In genomic region chr12:104475269-104475668, GRCh38 we compare ENCODE assay signal across 25 cellular contexts. TPM values are rescaled to one million over a fixed set of nuclear protein-coding genes. Genes with fewer than 3 reads are reported as not detected.
A peak's percentile ranks its signal among the peaks of the same experiment; 100 is the strongest.
DNase-seq lines count a peak whose midpoint lies in the region; ATAC-seq lines count a peak whose summit lies in the region.
"Had no signal": no experiment of that assay in that cellular context is flagged by ENCODE, and none has a peak within 500 bp of the region (broad histone marks: within the 10 kb centered on the region; RNA-seq: fewer than 3 reads in every experiment).

No MANE protein-coding gene starts in this region.

- DNase-seq in activated T-cell treated with anti-CD3 and anti-CD28 coated beads, Interleukin-2, amount 50 U/mL, for 72 hours: no peak
- no peak for DNase-seq in activated T-cell treated with anti-CD3 and anti-CD28 coated beads, Interleukin-2, amount 50 U/mL, for 4 hours
- DNase-seq in G401 (ENCODE audit: low spot score): no peak
- DNase-seq in caudate nucleus (lab: John Stamatoyannopoulos, UW): no peak
- DNase-seq: activated CD4-positive, alpha-beta T cell treated with anti-CD3 and anti-CD28 coated beads, Interleukin-2, amount 10 ng/mL, durations not matched to agents 7 days and 5 days; BE2C; colonic mucosa; head of caudate nucleus; MG63; NK-92 treated with Interleukin-12 subunit alpha and Interleukin-12 subunit beta, amount 100 ng/mL, for 24 hours; PC-9 had no signal

- H3K4me1 Mint-ChIP-seq in activated T-cell treated with anti-CD3 and anti-CD28 coated beads, Interleukin-2, amount 50 U/mL, for 72 hours (ENCODE audit: low read depth): peaks cover 73% of the 10 kb centered on the region
- peaks cover 85% of the 10 kb centered on the region for H3K4me1 Mint-ChIP-seq in activated T-cell treated with anti-CD3 and anti-CD28 coated beads, Interleukin-2, amount 50 U/mL, for 4 hours (ENCODE audit: low read depth)
- H3K4me1 Mint-ChIP-seq in activated T-helper 17 cell treated with anti-CD3 and anti-CD28 coated beads, Interleukin-2, amount 50 U/mL, for 72 hours: peaks cover 55% of the 10 kb centered on the region

- WGBS in thymus: 88% methylated on average over 1 of the region's 1 CpG

- peaks cover 45% of the 10 kb centered on the region for H3K4me1 ChIP-seq in thymus (ENCODE audit: control insufficient read depth, insufficient read depth, low read length)
- H3K4me1 ChIP-seq: colonic mucosa, parathyroid adenoma had no signal

- in situ Hi-C loops in G401 (cut with HindIII; ENCODE audit: low sequenced_read_pairs): no loop called here

- peak overlapping the region; percentile 96 for H3K27ac ChIP-seq in KOPT-K1 (ENCODE audit: low read depth, low read length, poor library complexity, severe bottlenecking)
- peak overlapping the region; percentile 31 for H3K27ac ChIP-seq in thymus (ENCODE audit: low read depth)
- H3K27ac ChIP-seq in caudate nucleus (ENCODE audit: low read depth, low read length): no peak overlapping the region
- H3K27ac ChIP-seq: colonic mucosa, neural progenitor cell, parathyroid adenoma, PC-9, VCaP had no signal

- no peaks in the 10 kb centered on the region for H3K27me3 Mint-ChIP-seq in activated T-cell treated with anti-CD3 and anti-CD28 coated beads, Interleukin-2, amount 50 U/mL, for 72 hours (ENCODE audit: low read depth)
- no peaks in the 10 kb centered on the region for H3K27me3 Mint-ChIP-seq in activated T-cell treated with anti-CD3 and anti-CD28 coated beads, Interleukin-2, amount 50 U/mL, for 4 hours (ENCODE audit: low read depth)
- H3K27me3 Mint-ChIP-seq in activated T-helper 17 cell treated with anti-CD3 and anti-CD28 coated beads, Interleukin-2, amount 50 U/mL, for 72 hours: no peaks in the 10 kb centered on the region
- H3K27me3 Mint-ChIP-seq: activated CD4-positive, alpha-beta T cell treated with anti-CD3 and anti-CD28 coated beads, Interleukin-2, amount 10 ng/mL, durations not matched to agents 7 days and 5 days; type B pancreatic cell had no signal

- no peak for ATAC-seq in activated T-cell treated with anti-CD3 and anti-CD28 coated beads, Interleukin-2, amount 50 U/mL, for 72 hours (replicated peaks in 1 of 2)
- ATAC-seq in activated T-cell treated with anti-CD3 and anti-CD28 coated beads, Interleukin-2, amount 50 U/mL, for 4 hours: no peak
- no peak for ATAC-seq in activated T-helper 17 cell treated with anti-CD3 and anti-CD28 coated beads, Interleukin-2, amount 50 U/mL, for 72 hours (replicated peaks)
- no peak for ATAC-seq in HG02870 (IDR thresholded peaks at IDR 0.05; ENCODE audit: unreplicated experiment)
- ATAC-seq: activated naive CD4-positive, alpha-beta T cell treated with anti-CD3 and anti-CD28 coated beads, Interleukin-2, amount 50 U/mL, for 72 hours; K562; Right ventricle myocardium inferior had no signal

- H3K36me3 ChIP-seq in KOPT-K1 (ENCODE audit: insufficient read depth, low read length) (peaks cover 24% of the 10 kb centered on the region), thymus (ENCODE audit: control insufficient read depth, insufficient read depth) (no peaks in the 10 kb centered on the region)
- H3K36me3 ChIP-seq: colonic mucosa, MG63, neural progenitor cell had no signal

- H3K27me3 ChIP-seq in thymus (ENCODE audit: control insufficient read depth, insufficient read depth): no peaks in the 10 kb centered on the region
- H3K27me3 ChIP-seq: BE2C, colonic mucosa, MG63, neural progenitor cell had no signal

- H3K9me3 ChIP-seq in KOPT-K1 (ENCODE audit: insufficient read depth, low read length, poor library complexity, severe bottlenecking) (no peaks in the 10 kb centered on the region), thymus (ENCODE audit: control insufficient read depth) (no peaks in the 10 kb centered on the region)
- H3K9me3 ChIP-seq: BE2C, colonic mucosa, MG63 had no signal

- no peak overlapping the region for H3K4me3 Mint-ChIP-seq in activated T-cell treated with anti-CD3 and anti-CD28 coated beads, Interleukin-2, amount 50 U/mL, for 72 hours
- no peak overlapping the region for H3K4me3 Mint-ChIP-seq in activated T-cell treated with anti-CD3 and anti-CD28 coated beads, Interleukin-2, amount 50 U/mL, for 4 hours
- H3K4me3 Mint-ChIP-seq in activated T-helper 17 cell treated with anti-CD3 and anti-CD28 coated beads, Interleukin-2, amount 50 U/mL, for 72 hours: peak overlapping the region; percentile 69
- H3K4me3 Mint-ChIP-seq: activated CD4-positive, alpha-beta T cell treated with anti-CD3 and anti-CD28 coated beads, Interleukin-2, amount 10 ng/mL, durations not matched to agents 7 days and 5 days; neural progenitor cell; T-helper 2 cell treated with Interferon-gamma antibody and Interleukin-4, amounts not matched to agents 5 μg/mL and 100 μg/mL, for 36 hours; type B pancreatic cell had no signal

- H3K4me3 ChIP-seq in thymus (ENCODE audit: low read length): no peak overlapping the region
- H3K4me3 ChIP-seq: colonic mucosa, K562, MG63, neural progenitor cell, PC-9, smooth muscle cell had no signal

- peaks cover 4% of the 10 kb centered on the region in 2 donors for H3K9me3 Mint-ChIP-seq in activated T-cell treated with anti-CD3 and anti-CD28 coated beads, Interleukin-2, amount 50 U/mL, for 72 hours
- peaks cover 4% of the 10 kb centered on the region for H3K9me3 Mint-ChIP-seq in activated T-cell treated with anti-CD3 and anti-CD28 coated beads, Interleukin-2, amount 50 U/mL, for 4 hours
- no peaks in the 10 kb centered on the region for H3K9me3 Mint-ChIP-seq in activated T-helper 17 cell treated with anti-CD3 and anti-CD28 coated beads, Interleukin-2, amount 50 U/mL, for 72 hours

- H3K36me3 Mint-ChIP-seq in activated T-cell treated with anti-CD3 and anti-CD28 coated beads, Interleukin-2, amount 50 U/mL, for 72 hours (ENCODE audit: insufficient read depth in 2 of 2): peaks cover 8 to 9% of the 10 kb centered on the region in 2 donors
- H3K36me3 Mint-ChIP-seq in activated T-cell treated with anti-CD3 and anti-CD28 coated beads, Interleukin-2, amount 50 U/mL, for 4 hours (ENCODE audit: insufficient read depth): peaks cover 5% of the 10 kb centered on the region
- no peaks in the 10 kb centered on the region for H3K36me3 Mint-ChIP-seq in activated T-helper 17 cell treated with anti-CD3 and anti-CD28 coated beads, Interleukin-2, amount 50 U/mL, for 72 hours (ENCODE audit: low read depth)

- peak overlapping the region; percentile 54 for H3K27ac Mint-ChIP-seq in activated T-cell treated with anti-CD3 and anti-CD28 coated beads, Interleukin-2, amount 50 U/mL, for 72 hours
- H3K27ac Mint-ChIP-seq in activated T-helper 17 cell treated with anti-CD3 and anti-CD28 coated beads, Interleukin-2, amount 50 U/mL, for 72 hours: no peak overlapping the region
- H3K27ac Mint-ChIP-seq: activated CD4-positive, alpha-beta T cell treated with anti-CD3 and anti-CD28 coated beads, Interleukin-2, amount 10 ng/mL, durations not matched to agents 7 days and 5 days; activated naive CD4-positive, alpha-beta T cell treated with anti-CD3 and anti-CD28 coated beads, Interleukin-2, amount 50 U/mL, for 72 hours; activated T-helper 2 cell treated with anti-CD3 and anti-CD28 coated beads, Interferon-gamma antibody, Interleukin-2, Interleukin-4, amounts not matched to agents 10 μg/mL and 5 μg/mL and 100 μg/mL, durations not matched to agents 14 hours and 24 hours and 36 hours; neural progenitor cell; T-helper 2 cell treated with Interferon-gamma antibody and Interleukin-4, amounts not matched to agents 5 μg/mL and 100 μg/mL, for 36 hours; type B pancreatic cell had no signal

RNA-seq across cellular contexts. Expression of gene CHST11, which starts 18.5 kb away (rescaled TPM):
- total RNA-seq in activated T-cell treated with anti-CD3 and anti-CD28 coated beads, Interleukin-2, amount 50 U/mL, for 72 hours: 10 to 100 TPM; 47.2 to 57.7 TPM
- 10 to 100 TPM; 40.5 to 70.7 (median 61.7) TPM for total RNA-seq in activated T-cell treated with anti-CD3 and anti-CD28 coated beads, Interleukin-2, amount 50 U/mL, for 4 hours
- total RNA-seq in activated T-helper 17 cell treated with anti-CD3 and anti-CD28 coated beads, Interleukin-2, amount 50 U/mL, for 72 hours: 10 to 100 TPM; 36.2 to 61.7 TPM
- 6.7 TPM for polyA plus RNA-seq in thymus
- 9.5 and 12.7 TPM in 2 replicates for total RNA-seq in G401 (2014; rRNA removed; shearing (Covaris generic))
